14 cellular contexts compared by ENCODE assay signal in the genomic region with DNA sequence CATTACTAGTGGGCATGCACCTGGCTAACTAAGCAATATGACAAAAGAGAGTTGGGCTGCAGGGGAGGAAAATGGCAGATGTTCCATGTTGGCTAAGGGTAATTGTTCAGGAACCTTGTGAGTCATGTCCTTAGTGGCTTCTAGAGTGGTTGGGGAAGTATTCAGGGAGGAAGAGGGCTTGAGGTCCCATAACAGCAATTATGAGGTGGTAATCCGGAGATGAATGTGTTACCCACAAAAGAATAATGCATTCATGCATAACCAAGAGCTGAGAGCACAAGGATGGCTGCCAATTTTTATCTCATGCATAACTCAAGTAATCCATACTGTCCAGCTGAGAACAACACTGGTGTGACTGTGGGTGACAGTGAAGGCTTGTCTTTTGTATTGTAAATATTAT. TPM values are rescaled to one million over a fixed set of nuclear protein-coding genes. Genes with fewer than 3 reads are reported as not detected.
A peak's percentile ranks its signal among the peaks of the same experiment; 100 is the strongest.
DNase-seq lines count a peak whose midpoint lies in the region; ATAC-seq, FAIRE-seq and TF ChIP-seq lines count a peak whose summit lies in the region.
"Had no signal": no experiment of that assay in that cellular context is flagged by ENCODE, and none has a peak within 500 bp of the region (broad histone marks: within the 10 kb centered on the region; RNA-seq: fewer than 3 reads in every experiment).

No MANE protein-coding gene starts in this region.

- FAIRE-seq in urothelium cell line (lab: Jason Lieb, UNC): no peak
- FAIRE-seq: A204.1 had no signal

- no peaks in the 10 kb centered on the region for H3K36me3 Mint-ChIP-seq in progenitor cell of endocrine pancreas (ENCODE audit: insufficient read depth)

- no peak overlapping the region for H3K27ac Mint-ChIP-seq in progenitor cell of endocrine pancreas

- peaks cover 2% of the 10 kb centered on the region for H3K4me1 Mint-ChIP-seq in progenitor cell of endocrine pancreas (ENCODE audit: low read depth)

- DNase-seq in NCI-H146 (lab: John Stamatoyannopoulos, UW) (peak; percentile 37), NCI-H146 treated with DMSO at 0.1 percent for 48 hours (lab: John Stamatoyannopoulos, UW; ENCODE audit: unreplicated experiment) (no peak), NCI-H128 (lab: John Stamatoyannopoulos, UW; ENCODE audit: unreplicated experiment) (peak; percentile 43), astrocyte of the cerebellum (ENCODE audit: low read depth) (peak; percentile 82), urothelium cell line (ENCODE audit: low spot score) (peak; percentile 27), UCSD-AML1 (lab: John Stamatoyannopoulos, UW; ENCODE audit: unreplicated experiment) (no peak), progenitor cell of endocrine pancreas (ENCODE audit: low spot score, unreplicated experiment) (no peak)
- DNase-seq: activated CD4-positive, alpha-beta T cell treated with anti-CD3 and anti-CD28 coated beads for 4 hours; amygdala had no signal

- TF ChIP-seq CTCF in astrocyte of the cerebellum (IDR thresholded peaks at IDR 0.05; ENCODE audit: low read depth, low read length, missing control alignments) (no peak), progenitor cell of endocrine pancreas (IDR thresholded peaks at IDR 0.05; ENCODE audit: unreplicated experiment) (no peak)

- no peaks in the 10 kb centered on the region for H3K9me3 Mint-ChIP-seq in progenitor cell of endocrine pancreas (ENCODE audit: low read depth)

- H3K4me3 Mint-ChIP-seq in progenitor cell of endocrine pancreas (ENCODE audit: low read depth): no peak overlapping the region

- in situ Hi-C loops in astrocyte of the cerebellum (cut with HindIII; ENCODE audit: low sequenced_read_pairs): loop anchor here (10.0 kb wide), 1 partner anchor 587 kb away; no protein-coding TSS in a partner anchor

- no peak overlapping the region for H3K4me3 ChIP-seq in astrocyte of the cerebellum (ENCODE audit: low read depth, low read length)
- H3K4me3 ChIP-seq: thoracic aorta had no signal

- H3K27me3 Mint-ChIP-seq in progenitor cell of endocrine pancreas: no peaks in the 10 kb centered on the region

- no peak for ATAC-seq in GM21515 (IDR thresholded peaks at IDR 0.05; ENCODE audit: unreplicated experiment)

RNA-seq across cellular contexts. Expression of a gene that starts 42.9 kb away (rescaled TPM):
- total RNA-seq in progenitor cell of endocrine pancreas: 0.50 and 2.0 TPM in 2 replicates
- total RNA-seq: fibroblast of villous mesenchyme, mononuclear cell had no signal

Comparison
In these comparisons a context has a peak if more than half of its experiments do, and no peak if none do; other contexts are left out.
1. DNase-seq: peak in NCI-H146 (single experiment), NCI-H128 (single experiment), astrocyte of the cerebellum (single experiment) and urothelium cell line (single experiment); none in NCI-H146 treated with DMSO at 0.1 percent for 48 hours (single experiment), UCSD-AML1 (single experiment) and progenitor cell of endocrine pancreas (single experiment).